Comparison of ENCODE assay signal across 12 cellular contexts in the genomic region with DNA sequence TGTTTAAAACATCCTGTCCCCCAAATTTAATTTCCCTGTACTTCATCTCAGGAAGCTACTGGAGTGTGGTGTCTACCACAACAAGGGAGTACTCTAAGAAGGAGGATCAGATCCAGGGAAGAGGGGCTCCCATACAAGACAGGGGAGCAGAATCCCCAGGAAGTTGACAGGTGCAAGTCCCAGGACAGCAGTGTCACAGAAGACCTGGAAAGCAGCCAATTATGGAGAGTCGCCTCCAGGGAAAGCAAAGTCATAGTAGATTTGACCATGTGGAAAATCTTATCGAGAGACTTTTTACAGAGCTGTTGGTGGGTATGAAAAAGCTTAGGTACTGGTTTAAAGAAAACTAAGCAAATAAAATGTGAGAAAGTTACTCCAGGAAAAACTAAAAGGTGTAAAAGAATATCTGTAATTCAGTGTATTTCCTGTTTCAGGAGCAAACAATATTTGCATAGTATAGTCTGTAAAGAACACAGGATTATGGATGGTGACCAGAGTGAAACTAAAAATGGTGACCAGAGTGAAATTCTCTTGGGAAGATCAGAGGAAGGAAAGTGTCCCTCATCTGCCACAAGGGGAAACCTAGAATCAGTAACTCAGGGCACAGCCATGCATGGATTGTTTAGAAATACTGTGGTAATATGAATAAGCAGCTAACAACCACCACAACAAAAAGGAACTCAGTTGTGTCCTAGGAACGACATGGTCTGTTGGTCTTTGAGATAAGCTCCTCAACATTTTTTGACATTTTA. TPM values are rescaled to one million over a fixed set of nuclear protein-coding genes. Genes with fewer than 3 reads are reported as not detected.
DNase-seq lines count a peak whose midpoint lies in the region; ATAC-seq, FAIRE-seq and TF ChIP-seq lines count a peak whose summit lies in the region.
"Had no signal": no experiment of that assay in that cellular context is flagged by ENCODE, and none has a peak within 500 bp of the region (broad histone marks: within the 10 kb centered on the region; RNA-seq: fewer than 3 reads in every experiment).

No MANE protein-coding gene starts in this region.

- WGBS in HepG2 (ENCODE audit: low lambda C conversion rate), result 91% methylated on average over 3 of the region's 3 CpGs
- no CpG with 5 or more reads among the region's 3 CpGs for WGBS in trophoblast cell (ENCODE audit: extremely low coverage, insufficient coverage, insufficient read length)

- H3K9me3 ChIP-seq in HepG2 (ENCODE audit: low read length), result no peaks in the 10 kb centered on the region
- H3K9me3 ChIP-seq in trophoblast cell (ENCODE audit: insufficient read depth, low read depth, low read length), result peaks cover 2% of the 10 kb centered on the region
- H3K9me3 ChIP-seq: tibial artery had no signal

- H3K4ac ChIP-seq in trophoblast cell (ENCODE audit: low read depth, low read length), result no peak overlapping the region

- H2BK12ac ChIP-seq in trophoblast cell (ENCODE audit: low read length), result no peak overlapping the region

- no peaks in the 10 kb centered on the region for H3K79me1 ChIP-seq in trophoblast cell (ENCODE audit: low read length)

- H3K4me1 ChIP-seq in HepG2 (ENCODE audit: insufficient read depth, low read length) (peaks cover 8% of the 10 kb centered on the region), trophoblast cell (ENCODE audit: control insufficient read depth in 1 of 2, insufficient read depth in 2 of 2, low read length in 2 of 2) (no peaks in the 10 kb centered on the region)
- H3K4me1 ChIP-seq: parathyroid adenoma, tibial artery had no signal

- H4K8ac ChIP-seq in trophoblast cell (ENCODE audit: low read depth, low read length), result no peak overlapping the region

- no peaks in the 10 kb centered on the region for H4K20me1 ChIP-seq in HepG2 (ENCODE audit: insufficient read depth, low read length)

- no peak for TF ChIP-seq RAD21 in HepG2 (CRISPR knock-in tag; IDR thresholded peaks at IDR 0.05)

- H4K91ac ChIP-seq in trophoblast cell (ENCODE audit: low read depth, low read length), result no peak overlapping the region

- H3K4me2 ChIP-seq in HepG2 (ENCODE audit: low read depth, low read length) (no peak overlapping the region), trophoblast cell (ENCODE audit: low read length) (no peak overlapping the region)

- no peak overlapping the region for H3K14ac ChIP-seq in trophoblast cell (ENCODE audit: low read length)

- H2BK120ac ChIP-seq in trophoblast cell (ENCODE audit: insufficient read depth, low read length, poor library complexity), result no peak overlapping the region

- TF ChIP-seq EP300 in HepG2 (IDR thresholded peaks at IDR 0.05; ENCODE audit: low read depth in 2 of 2, low read length in 2 of 2) (no peak), HepG2 (CRISPR knock-in tag; IDR thresholded peaks at IDR 0.05; ENCODE audit: borderline replicate concordance) (no peak)

- H3K27me3 ChIP-seq in HepG2 (ENCODE audit: control insufficient read depth in 1 of 2, insufficient read depth in 2 of 2, low read length in 2 of 2) (no peaks in the 10 kb centered on the region), trophoblast cell (ENCODE audit: insufficient read depth, low read length) (no peaks in the 10 kb centered on the region)
- H3K27me3 ChIP-seq: tibial artery had no signal

- H2AFZ ChIP-seq in HepG2 (ENCODE audit: low read length) (no peak overlapping the region), trophoblast cell (ENCODE audit: insufficient read depth, low read length, poor library complexity) (no peak overlapping the region)
- H2AFZ ChIP-seq: parathyroid adenoma had no signal

- no peak for TF ChIP-seq CTCF in GM12865 (IDR thresholded peaks at IDR 0.05; ENCODE audit: insufficient read depth, low read depth, low read length, missing control alignments)
- no peak for TF ChIP-seq CTCF in HepG2 (CRISPR knock-in tag; IDR thresholded peaks at IDR 0.05)

- DNase-seq in GM12865 (ENCODE audit: low read depth), result peak; percentile 27
- peak; percentile 42 for DNase-seq in NCI-H69 (lab: John Stamatoyannopoulos, UW)
- DNase-seq in HepG2 (ENCODE audit: low spot score), result no peak
- DNase-seq in D341Med (ENCODE audit: low spot score), result no peak
- DNase-seq in trophoblast cell, result no peak
- DNase-seq in iPS-NIHi11 (ENCODE audit: low spot score), result no peak
- no peak for DNase-seq in RPMI8226
- DNase-seq: activated CD8-positive, alpha-beta T cell treated with anti-CD3 and anti-CD28 coated beads, Interleukin-2, amount 10 ng/mL, durations not matched to agents 7 days and 5 days; NCI-H1436; tibial artery had no signal

- ATAC-seq in HG02642 (IDR thresholded peaks at IDR 0.05; ENCODE audit: poor library complexity, unreplicated experiment) (peak; percentile 49), HepG2 (peak; percentile 68)
- ATAC-seq: activated CD8-positive, alpha-beta T cell treated with anti-CD3 and anti-CD28 coated beads, Interleukin-2, amount 10 ng/mL, durations not matched to agents 7 days and 5 days had no signal

- no peak overlapping the region for H3K23ac ChIP-seq in trophoblast cell (ENCODE audit: low read length)

- intact Hi-C loops in HepG2 (cut with micrococcal nuclease; ENCODE audit: unreplicated experiment), result no loop called here

- no peak for TF ChIP-seq POLR2A in HepG2 (IDR thresholded peaks at IDR 0.05; ENCODE audit: insufficient read depth in 1 of 2, low read depth in 2 of 2, low read length in 2 of 2)

- H2AK5ac ChIP-seq in trophoblast cell (ENCODE audit: low read length), result no peak overlapping the region

- H3K9ac ChIP-seq in HepG2 (ENCODE audit: insufficient read depth, low read depth, low read length) (no peak overlapping the region), trophoblast cell (ENCODE audit: low read length) (no peak overlapping the region)
- H3K9ac ChIP-seq: parathyroid adenoma had no signal

- CTCF ChIA-PET in HepG2 (lab: Yijun Ruan, JAX; ENCODE audit: low intra/inter-chr PET ratio, low total read pairs), result no interaction called here

- H4K12ac ChIP-seq in trophoblast cell (ENCODE audit: low read depth, low read length), result no peak overlapping the region

- H3K18ac ChIP-seq in trophoblast cell (ENCODE audit: low read length), result no peak overlapping the region

- H3K36me3 ChIP-seq in HepG2 (replicated peaks in 1 of 2; ENCODE audit: control insufficient read depth in 1 of 2, insufficient read depth in 2 of 2, low read length in 2 of 2) (0 out of 5 replicates have a peak, but pooled peaks cover 2 to 18% of the 10 kb centered on the region in 2 experiments), trophoblast cell (ENCODE audit: control insufficient read depth in 1 of 2, insufficient read depth in 2 of 2, low read length in 2 of 2) (peaks cover 0 to 3% of the 10 kb centered on the region in 2 experiments)

- H2BK5ac ChIP-seq in trophoblast cell (ENCODE audit: low read depth, low read length, poor library complexity), result no peak overlapping the region

- no peak overlapping the region for H3K4me3 ChIP-seq in GM12865 (ENCODE audit: low read depth, low read length)
- no peak overlapping the region for H3K4me3 ChIP-seq in HepG2 (replicated peaks in 1 of 3; ENCODE audit: insufficient read depth in 1 of 3, low read depth in 2 of 3, low read length in 3 of 3)
- H3K4me3 ChIP-seq in trophoblast cell (ENCODE audit: low read depth, low read length), result no peak overlapping the region
- H3K4me3 ChIP-seq: tibial artery had no signal

- in situ Hi-C loops in HepG2 (cut with HindIII; ENCODE audit: extremely low pct_ligation_motif_present, low pct_unique_long_range_greater_than_20kb), result loop anchor here (25.0 kb wide), 1 partner anchor 647 kb away; a partner anchor contains a TSS

- POLR2A ChIA-PET in HepG2 (lab: Yijun Ruan, JAX), result interaction anchor here (1.5 kb wide), 1 partner anchor 43 kb away, joined by 4 read pairs; no protein-coding TSS in a partner anchor

- no peak for FAIRE-seq in HepG2 (lab: Jason Lieb, UNC)

- BruUV-seq in HepG2 (replicated peaks; lab: Mats Ljungman, UMichigan), result no TSS peak

- no peaks in the 10 kb centered on the region for H3K79me2 ChIP-seq in HepG2 (ENCODE audit: insufficient read depth, low read length)
- no peaks in the 10 kb centered on the region for H3K79me2 ChIP-seq in trophoblast cell (ENCODE audit: control insufficient read depth, insufficient read depth, low read length, poor library complexity)
- H3K79me2 ChIP-seq: parathyroid adenoma had no signal

- H3K27ac ChIP-seq in HepG2 (ENCODE audit: extremely low read length, insufficient read depth, low read length), result no peak overlapping the region
- H3K27ac ChIP-seq in trophoblast cell (ENCODE audit: low read depth, low read length), result no peak overlapping the region
- H3K27ac ChIP-seq: parathyroid adenoma, tibial artery had no signal

TF ChIP-seq in HepG2, 621 proteins besides CTCF, POLR2A, EP300 and RAD21 (continues in another document):
- TF ChIP-seq KLF15 (CRISPR knock-in tag; IDR thresholded peaks at IDR 0.05; ENCODE audit: borderline replicate concordance), result no peak
- no peak for TF ChIP-seq NPAS2 (CRISPR knock-in tag; IDR thresholded peaks at IDR 0.05; ENCODE audit: borderline replicate concordance)
- no peak for TF ChIP-seq ZNF788 (CRISPR knock-in tag; IDR thresholded peaks at IDR 0.05; ENCODE audit: borderline replicate concordance)
- TF ChIP-seq ATF1 (CRISPR knock-in tag; IDR thresholded peaks at IDR 0.05), result no peak
- no peak for TF ChIP-seq NR2F2 (IDR thresholded peaks at IDR 0.05; ENCODE audit: borderline replicate concordance, low read depth)

RNA-seq across cellular contexts. Expression of a gene that starts 44.5 kb away (rescaled TPM):
- total RNA-seq in HepG2 (2016; rRNA removed; fragmentation: Illumina TruSeq; extraction: Trizol), result 13.8 and 22.0 TPM in 2 replicates
- 4.6 and 5.7 TPM in 2 replicates for total RNA-seq in HepG2 (2016; cell fraction: cytosol; rRNA removed; fragmentation: Illumina TruSeq; extraction: Trizol; ENCODE audit: low read depth)
- 14.5 and 21.5 TPM in 2 replicates for total RNA-seq in HepG2 (2016; cell fraction: insoluble cytoplasmic fraction; rRNA removed; fragmentation: Illumina TruSeq; extraction: Trizol)
- 6.3 TPM in 2 replicates for total RNA-seq in HepG2 (2016; cell fraction: membrane; rRNA removed; fragmentation: Illumina TruSeq; extraction: Trizol)
- total RNA-seq in HepG2 (2016; cell fraction: nucleus; rRNA removed; fragmentation: Illumina TruSeq; extraction: Trizol), result 9.4 and 10.2 TPM in 2 replicates
- polyA plus RNA-seq in HepG2 (2011; rRNA removed), result 9.8 and 10.0 TPM in 2 replicates
- 11.7 and 12.5 TPM in 2 replicates for polyA plus RNA-seq in HepG2 (2011; cell fraction: cytosol; rRNA removed)
- 3.7 and 6.6 TPM in 2 replicates for polyA plus RNA-seq in HepG2 (2011; cell fraction: nucleus; rRNA removed)
- polyA plus RNA-seq in HepG2 (2012), result 7.3 and 8.8 TPM in 2 replicates
- 4.1 and 4.3 TPM in 2 replicates for polyA plus RNA-seq in HepG2 (2016; cell fraction: cytosol; fragmentation: Illumina TruSeq; extraction: Trizol; ENCODE audit: low read depth)
- polyA plus RNA-seq in HepG2 (2016; cell fraction: insoluble cytoplasmic fraction; fragmentation: Illumina TruSeq; extraction: Trizol; ENCODE audit: low read depth), result 19.0 and 21.3 TPM in 2 replicates
- 5.6 and 6.6 TPM in 2 replicates for polyA plus RNA-seq in HepG2 (2016; cell fraction: membrane; fragmentation: Illumina TruSeq; extraction: Trizol; ENCODE audit: low read depth)
- polyA plus RNA-seq in HepG2 (2016; cell fraction: nucleus; fragmentation: Illumina TruSeq; extraction: Trizol; ENCODE audit: insufficient read depth, low read depth), result 11.1 and 16.0 TPM in 2 replicates
- polyA minus RNA-seq in HepG2 (2011; rRNA and poly(A)+ RNA removed; ENCODE audit: low replicate concordance), result 30.3 and 36.9 TPM in 2 replicates
- polyA minus RNA-seq in HepG2 (2011; cell fraction: cytosol; rRNA and poly(A)+ RNA removed), result 7.6 and 8.4 TPM in 2 replicates
- polyA minus RNA-seq in HepG2 (2011; cell fraction: nucleus; rRNA and poly(A)+ RNA removed), result 4.7 and 8.1 TPM in 2 replicates
- polyA plus RNA-seq in trophoblast cell (2013), result 7.8 and 8.4 TPM in 2 replicates

Comparison
In these comparisons a context has a peak if more than half of its experiments do, and no peak if none do; other contexts are left out.
1. DNase-seq: peak in GM12865 (single experiment) and NCI-H69 (single experiment); none in HepG2 (single experiment), D341Med (single experiment), trophoblast cell (0 of 2), iPS-NIHi11 (single experiment) and RPMI8226 (single experiment).